ENCODE assay signal across 21 cellular contexts in the genomic region with DNA sequence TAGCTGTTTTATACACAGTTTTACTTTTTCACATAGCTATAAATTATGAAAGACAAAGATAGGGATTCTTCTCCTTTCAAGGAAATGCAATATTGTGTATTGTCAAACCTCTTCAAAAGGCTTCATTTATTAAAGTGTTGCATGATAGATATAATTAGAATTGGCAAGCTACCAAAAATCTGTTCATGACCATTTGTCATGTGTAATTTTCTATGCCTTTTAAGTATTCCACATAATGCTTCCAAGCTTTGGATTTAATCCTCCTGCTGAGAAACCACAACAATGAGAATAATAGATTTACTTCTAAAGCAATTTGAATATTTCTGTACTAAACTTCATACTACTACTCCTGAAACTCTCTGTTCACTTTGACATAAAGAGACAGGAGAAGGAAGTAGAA.
"Had no signal": no experiment of that assay in that cellular context is flagged by ENCODE, and none has a peak within 500 bp of the region (broad histone marks: within the 10 kb centered on the region; RNA-seq: fewer than 3 reads in every experiment).

No MANE protein-coding gene starts in this region.

- H3K4me3 Mint-ChIP-seq: activated naive CD4-positive, alpha-beta T cell treated with anti-CD3 and anti-CD28 coated beads for 36 hours; activated naive CD8-positive, alpha-beta T cell treated with anti-CD3 and anti-CD28 coated beads, Interleukin-2, amount 50 U/mL, for 24 hours; activated T-cell treated with anti-CD3 and anti-CD28 coated beads, Interleukin-2, amount 50 U/mL, for 4 hours had no signal

- DNase-seq: activated CD4-positive, alpha-beta T cell treated with anti-CD3 and anti-CD28 coated beads, Interleukin-2, amount 50 U/mL, for 1 hour; activated CD4-positive, CD25-positive, alpha-beta regulatory T cell treated with anti-CD3 and anti-CD28 coated beads, Interleukin-2, amount 50 U/mL, for 72 hours; activated CD8-positive, alpha-beta memory T cell treated with anti-CD3 and anti-CD28 coated beads, Interleukin-2, amount 50 U/mL, for 4 hours; activated naive CD4-positive, alpha-beta T cell treated with anti-CD3 and anti-CD28 coated beads for 36 hours; activated naive CD8-positive, alpha-beta T cell treated with anti-CD3 and anti-CD28 coated beads, Interleukin-2, amount 50 U/mL, for 24 hours; activated T-cell treated with anti-CD3 and anti-CD28 coated beads, Interleukin-2, amount 50 U/mL, for 4 hours; aorta; cerebellar nuclear complex; effector CD4-positive, alpha-beta T cell; gastrocnemius medialis; heart left ventricle; left ventricle myocardium inferior; mammary epithelial cell; midbrain; occipital lobe; posterior cingulate gyrus; stimulated activated CD4-positive, alpha-beta T cell treated with anti-CD3 and anti-CD28 coated beads, Interleukin-12 subunit alpha, Interleukin-12 subunit beta, amount 100 ng/mL, for 4 hours; stimulated activated CD4-positive, alpha-beta T cell treated with anti-CD3 and anti-CD28 coated beads, Interleukin-2, amount 100 ng/mL, for 24 hours; stimulated activated naive CD8-positive, alpha-beta T cell treated with anti-CD3 and anti-CD28 coated beads, Interleukin-15, Interleukin-2, amounts not matched to agents 100 U/mL and 50 U/mL, for 24 hours had no signal

- H3K4me1 ChIP-seq: gastrocnemius medialis, heart left ventricle, left ventricle myocardium inferior, tibial nerve had no signal

- H3K27ac Mint-ChIP-seq: activated naive CD4-positive, alpha-beta T cell treated with anti-CD3 and anti-CD28 coated beads for 36 hours; activated naive CD8-positive, alpha-beta T cell treated with anti-CD3 and anti-CD28 coated beads, Interleukin-2, amount 50 U/mL, for 24 hours had no signal

- H3K4me1 Mint-ChIP-seq: activated naive CD8-positive, alpha-beta T cell treated with anti-CD3 and anti-CD28 coated beads, Interleukin-2, amount 50 U/mL, for 24 hours had no signal

- H3K4me3 ChIP-seq: gastrocnemius medialis, heart left ventricle, left ventricle myocardium inferior, tibial nerve had no signal

- ATAC-seq: activated naive CD8-positive, alpha-beta T cell treated with anti-CD3 and anti-CD28 coated beads, Interleukin-2, amount 50 U/mL, for 24 hours; activated T-cell treated with anti-CD3 and anti-CD28 coated beads, Interleukin-2, amount 50 U/mL, for 4 hours; gastrocnemius medialis; heart left ventricle; stimulated activated naive CD8-positive, alpha-beta T cell treated with anti-CD3 and anti-CD28 coated beads, Interleukin-15, Interleukin-2, amounts not matched to agents 100 U/mL and 50 U/mL, for 24 hours had no signal

- H3K36me3 ChIP-seq: gastrocnemius medialis, heart left ventricle, left ventricle myocardium inferior, tibial nerve had no signal

- H3K9me3 ChIP-seq: gastrocnemius medialis, heart left ventricle, left ventricle myocardium inferior, tibial nerve had no signal

- H3K27me3 Mint-ChIP-seq: activated naive CD8-positive, alpha-beta T cell treated with anti-CD3 and anti-CD28 coated beads, Interleukin-2, amount 50 U/mL, for 24 hours had no signal

- H3K27ac ChIP-seq: gastrocnemius medialis, heart left ventricle, left ventricle myocardium inferior, tibial nerve, VCaP had no signal

- H3K27me3 ChIP-seq: gastrocnemius medialis, heart left ventricle, tibial nerve had no signal
